ENCODE assay signal across 24 cellular contexts in genomic region chr9:116096853-116097252, GRCh38. TPM values are rescaled to one million over a fixed set of nuclear protein-coding genes. Genes with fewer than 3 reads are reported as not detected.
A peak's percentile ranks its signal among the peaks of the same experiment; 100 is the strongest.
DNase-seq lines count a peak whose midpoint lies in the region; ATAC-seq and TF ChIP-seq lines count a peak whose summit lies in the region.
"Had no signal": no experiment of that assay in that cellular context is flagged by ENCODE, and none has a peak within 500 bp of the region (broad histone marks: within the 10 kb centered on the region; RNA-seq: fewer than 3 reads in every experiment).

No MANE protein-coding gene starts in this region.

- CTCF ChIA-PET in HEK293 (lab: Yijun Ruan, JAX): interaction anchor here (1.2 kb wide), 1 partner anchor 9 kb away, joined by 5 read pairs; no protein-coding TSS in a partner anchor

- no peak overlapping the region for H2BK120ac ChIP-seq in mesendoderm (ENCODE audit: low read depth, low read length)

- no peaks in the 10 kb centered on the region for H3K79me2 ChIP-seq in mesendoderm (ENCODE audit: control insufficient read depth, insufficient read depth, low read length)

- H3K27me3 ChIP-seq in mesendoderm (ENCODE audit: insufficient read depth, low read length, poor library complexity): no peaks in the 10 kb centered on the region
- peaks cover 0 to 6% (median 0%) of the 10 kb centered on the region in 4 donors for H3K27me3 ChIP-seq in esophagus squamous epithelium
- H3K27me3 ChIP-seq: gastroesophageal sphincter had no signal

- H3K4me2 ChIP-seq in mesendoderm (ENCODE audit: low read length): no peak overlapping the region

- no peak overlapping the region for H3K27ac ChIP-seq in HEK293 (ENCODE audit: extremely low read depth, low read depth, low read length)
- no peak overlapping the region for H3K27ac ChIP-seq in mesendoderm (ENCODE audit: low read depth, low read length)
- H3K27ac ChIP-seq in esophagus squamous epithelium: no peak overlapping the region
- H3K27ac ChIP-seq: gastroesophageal sphincter, thoracic aorta had no signal

- DNase-seq in NCI-H526 (lab: John Stamatoyannopoulos, UW) (peak; percentile 76 to 84), epithelial cell of esophagus (ENCODE audit: low read depth) (peak; percentile 23), mesendoderm (peak; percentile 48), esophagus squamous epithelium (lab: John Stamatoyannopoulos, UW) (no peak), HUDEP-2 (lab: John Stamatoyannopoulos, UW; ENCODE audit: unreplicated experiment in 76 of 76) (no peak)
- DNase-seq: activated CD4-positive, alpha-beta T cell treated with anti-CD3 and anti-CD28 coated beads for 1 hour; activated naive CD4-positive, alpha-beta T cell; activated T-cell treated with anti-CD3 and anti-CD28 coated beads, Interleukin-2, amount 50 U/mL, for 1 hour; amygdala; CD4-positive, alpha-beta T cell; Karpas-422; kidney; NCI-H1048; NCI-H2081; NCI-H774; nucleus accumbens; SHP77; stimulated activated CD4-positive, alpha-beta T cell treated with anti-CD3 and anti-CD28 coated beads, Interleukin-4, amount 100 ng/mL, for 1 hour; stimulated activated naive CD4-positive, alpha-beta T cell had no signal

- no peaks in the 10 kb centered on the region for H3K79me1 ChIP-seq in mesendoderm (ENCODE audit: low read length)

- ATAC-seq in GM21737 (IDR thresholded peaks at IDR 0.05; ENCODE audit: unreplicated experiment): no peak
- ATAC-seq: gastroesophageal sphincter had no signal

- TF ChIP-seq POLR2A in esophagus squamous epithelium (IDR thresholded peaks at IDR 0.05): no peak

- no peak for TF ChIP-seq CTCF in HEK293 (tag by site-specific recombination; IDR thresholded peaks at IDR 0.05)
- no peak for TF ChIP-seq CTCF in epithelial cell of esophagus (IDR thresholded peaks at IDR 0.05; ENCODE audit: insufficient read depth, low read depth, low read length, missing control alignments)
- TF ChIP-seq CTCF in esophagus squamous epithelium (IDR thresholded peaks at IDR 0.05): no peak

- POLR2A ChIA-PET in HEK293 (lab: Yijun Ruan, JAX): no interaction called here

- H2BK5ac ChIP-seq in mesendoderm (ENCODE audit: low read length): no peak overlapping the region

- no peak overlapping the region for H3K18ac ChIP-seq in mesendoderm (ENCODE audit: low read length)

- H3K4ac ChIP-seq in mesendoderm (ENCODE audit: low read depth, low read length): no peak overlapping the region

- no peak overlapping the region for H3K56ac ChIP-seq in mesendoderm (ENCODE audit: low read length)

- H3K23ac ChIP-seq in mesendoderm (ENCODE audit: low read length): no peak overlapping the region

- H3K36me3 ChIP-seq in HEK293 (ENCODE audit: control insufficient read depth in 2 of 2, insufficient read depth in 1 of 2, low read length in 2 of 2) (no peaks in the 10 kb centered on the region), mesendoderm (ENCODE audit: control insufficient read depth, insufficient read depth, low read length) (no peaks in the 10 kb centered on the region), esophagus squamous epithelium (no peaks in the 10 kb centered on the region)
- H3K36me3 ChIP-seq: gastroesophageal sphincter, thoracic aorta had no signal

- H3K4me3 ChIP-seq in HEK293 (ENCODE audit: low read depth, low read length) (no peak overlapping the region), epithelial cell of esophagus (ENCODE audit: low read length) (no peak overlapping the region), mesendoderm (ENCODE audit: low read length) (no peak overlapping the region), esophagus squamous epithelium (no peak overlapping the region)
- H3K4me3 ChIP-seq: gastroesophageal sphincter, thoracic aorta had no signal

- H3K9ac ChIP-seq in mesendoderm (ENCODE audit: low read length): no peak overlapping the region

- no peak overlapping the region for H4K5ac ChIP-seq in mesendoderm (ENCODE audit: low read length)

- WGBS in mesendoderm (ENCODE audit: extremely low coverage, insufficient coverage, low lambda C conversion rate): no CpG with 5 or more reads among the region's 3 CpGs
- 6 to 27% methylated on average over 2 to 3 of the region's 3 CpGs for WGBS in esophagus squamous epithelium, 2 donors

- H3K9me3 ChIP-seq in HEK293 (ENCODE audit: control insufficient read depth, insufficient read depth, low read depth, low read length) (no peaks in the 10 kb centered on the region), esophagus squamous epithelium (no peaks in the 10 kb centered on the region)
- H3K9me3 ChIP-seq: gastroesophageal sphincter, thoracic aorta had no signal

- intact Hi-C loops in esophagus squamous epithelium (cut with DNase I): no loop called here

- no peak overlapping the region for H4K8ac ChIP-seq in mesendoderm (ENCODE audit: low read depth, low read length)

- H3K4me1 ChIP-seq in HEK293 (ENCODE audit: control insufficient read depth, insufficient read depth, low read length): peaks cover 10% of the 10 kb centered on the region
- H3K4me1 ChIP-seq in mesendoderm (ENCODE audit: control insufficient read depth, low read depth, low read length): peaks cover 2% of the 10 kb centered on the region
- peaks cover 0 to 23% (median 2%) of the 10 kb centered on the region in 3 donors for H3K4me1 ChIP-seq in esophagus squamous epithelium
- H3K4me1 ChIP-seq: gastroesophageal sphincter had no signal

- H2BK15ac ChIP-seq in mesendoderm (replicated peaks; ENCODE audit: low read depth): no peak overlapping the region

- H2AK5ac ChIP-seq in mesendoderm (ENCODE audit: low read length): no peak overlapping the region

TF ChIP-seq in HEK293, 187 proteins besides CTCF, POLR2A, EP300 and RAD21:
- TF ChIP-seq SCRT1 (tag by site-specific recombination; IDR thresholded peaks at IDR 0.05; ENCODE audit: borderline replicate concordance): no peak
- TF ChIP-seq HIC1 (tag by site-specific recombination; IDR thresholded peaks at IDR 0.05): no peak
- no peak for TF ChIP-seq ZIC2 (tag by site-specific recombination; IDR thresholded peaks at IDR 0.05)
- no peak for TF ChIP-seq ZNF146 (tag by site-specific recombination; IDR thresholded peaks at IDR 0.05)
- TF ChIP-seq ZNF202 (tag by site-specific recombination; IDR thresholded peaks at IDR 0.05; ENCODE audit: borderline replicate concordance): no peak
- no peak for TF ChIP-seq HOXC10 (CRISPR knock-in tag; IDR thresholded peaks at IDR 0.05)
- 0 out of 2 replicates have a peak, but pooled peaks have one; percentile 19 for TF ChIP-seq GLIS1 (tag by site-specific recombination; IDR thresholded peaks at IDR 0.05)
TF ChIP-seq in HEK293: peak in this region for 1.

RNA-seq across cellular contexts. Expression of gene PAPPA, which starts 56.7 kb away (rescaled TPM):
- 0.28 TPM for polyA plus RNA-seq in mesendoderm (2013, experiment 1 of 2)
- polyA plus RNA-seq in mesendoderm (2013, experiment 2 of 2): 0.28 TPM
- 10 to 100 TPM in 2 of 4 donors, 1 to 10 TPM in 2; 8.3 to 13.7 (median 11.4) TPM for total RNA-seq in esophagus squamous epithelium
- total RNA-seq: OCI-LY7 had no signal

Comparison
In these comparisons a context has a peak if more than half of its experiments do, and no peak if none do; other contexts are left out.
1. DNase-seq: peak in NCI-H526 (2 of 2), epithelial cell of esophagus (single experiment) and mesendoderm (single experiment); none in esophagus squamous epithelium (single experiment) and HUDEP-2 (0 of 76).